10 cellular contexts compared by ENCODE assay signal in the genomic region with DNA sequence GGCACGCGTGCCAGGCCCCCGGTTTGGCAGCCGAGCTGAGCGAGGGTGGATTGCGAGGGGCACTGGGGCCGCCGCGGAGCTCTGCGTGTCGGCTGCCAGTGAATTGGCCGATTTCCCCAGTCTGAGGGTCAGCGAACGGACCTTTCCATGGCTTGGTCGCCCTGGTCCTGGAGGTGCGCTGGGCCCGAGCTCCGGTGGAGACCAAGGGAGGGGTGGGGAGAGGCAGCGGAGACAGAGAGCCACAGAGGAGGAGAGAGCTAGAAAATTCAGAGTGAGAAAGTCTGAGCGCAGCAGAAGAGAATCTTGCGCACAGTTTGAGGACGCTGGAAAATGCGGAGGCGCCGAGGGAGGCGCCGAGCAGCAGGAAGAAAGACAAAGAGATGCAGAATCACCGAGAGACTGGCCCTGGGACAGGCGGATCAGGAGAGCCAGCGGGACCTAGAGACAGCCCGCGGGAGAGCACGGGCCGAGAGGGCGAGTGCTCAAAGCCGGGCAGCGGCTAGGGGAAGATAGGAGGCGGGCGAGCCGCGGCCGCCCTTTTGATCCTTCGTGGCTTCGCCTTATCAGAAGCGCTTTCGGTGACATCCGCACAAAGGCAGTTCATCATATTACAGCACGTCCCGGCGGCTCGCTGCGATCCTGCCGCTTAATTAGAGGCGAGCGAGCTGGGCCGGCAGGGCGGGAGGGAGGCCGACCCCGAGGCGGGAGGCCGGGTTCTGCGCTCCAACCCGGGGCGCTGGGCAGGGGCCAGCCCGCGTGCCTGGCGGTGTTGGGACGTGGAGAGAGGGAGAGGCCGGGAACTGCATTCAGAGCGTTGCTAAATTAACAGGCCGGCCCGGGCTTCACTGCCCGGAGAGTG. TPM values are rescaled to one million over a fixed set of nuclear protein-coding genes. Genes with fewer than 3 reads are reported as not detected.
A peak's percentile ranks its signal among the peaks of the same experiment; 100 is the strongest.
DNase-seq lines count a peak whose midpoint lies in the region; ATAC-seq and TF ChIP-seq lines count a peak whose summit lies in the region.
"Had no signal": no experiment of that assay in that cellular context is flagged by ENCODE, and none has a peak within 500 bp of the region (broad histone marks: within the 10 kb centered on the region; RNA-seq: fewer than 3 reads in every experiment).

No MANE protein-coding gene starts in this region.

- peak overlapping the region; percentile 77 for H3K4me3 Mint-ChIP-seq in CD4-positive, alpha-beta T cell
- peak overlapping the region; percentile 24 for H3K4me3 Mint-ChIP-seq in activated naive CD8-positive, alpha-beta T cell treated with anti-CD3 and anti-CD28 coated beads, Interleukin-2, amount 50 U/mL, for 24 hours
- peak overlapping the region; percentile 64 to 85 (median 81) for H3K4me3 Mint-ChIP-seq in nephron

- H3K4me1 ChIP-seq in heart left ventricle, result peaks cover 0 to 26% (median 5%) of the 10 kb centered on the region in 12 donors
- H3K4me1 ChIP-seq: testis had no signal

- WGBS in heart left ventricle, 4 donors, result 1% methylated on average over 42 to 73 of the region's 73 CpGs

- H3K27ac Mint-ChIP-seq in CD4-positive, alpha-beta T cell, result no peak overlapping the region
- no peak overlapping the region for H3K27ac Mint-ChIP-seq in activated naive CD8-positive, alpha-beta T cell treated with anti-CD3 and anti-CD28 coated beads, Interleukin-2, amount 50 U/mL, for 24 hours
- peak overlapping the region in 2 of 3 experiments; percentile 39 to 57 for H3K27ac Mint-ChIP-seq in nephron

- H3K36me3 Mint-ChIP-seq in CD4-positive, alpha-beta T cell (ENCODE audit: low read depth), result no peaks in the 10 kb centered on the region
- H3K36me3 Mint-ChIP-seq in activated naive CD8-positive, alpha-beta T cell treated with anti-CD3 and anti-CD28 coated beads, Interleukin-2, amount 50 U/mL, for 24 hours (ENCODE audit: low read depth), result no peaks in the 10 kb centered on the region
- no peaks in the 10 kb centered on the region for H3K36me3 Mint-ChIP-seq in nephron (ENCODE audit: low read depth)

- no peak for TF ChIP-seq CTCF in CD4-positive, alpha-beta T cell (IDR thresholded peaks at IDR 0.05)
- TF ChIP-seq CTCF in GM10266 (IDR thresholded peaks at IDR 0.05; ENCODE audit: control insufficient read depth, insufficient read depth, low read depth, missing control alignments), result no peak
- no peak for TF ChIP-seq CTCF in nephron (IDR thresholded peaks at IDR 0.05; ENCODE audit: unreplicated experiment in 3 of 3)
- no peak for TF ChIP-seq CTCF in heart left ventricle (IDR thresholded peaks at IDR 0.05)

- H3K27ac ChIP-seq in CD4-positive, alpha-beta T cell (ENCODE audit: low read depth, low read length), result no peak overlapping the region
- H3K27ac ChIP-seq in heart left ventricle, result no peak overlapping the region
- H3K27ac ChIP-seq: testis had no signal

- POLR2A ChIA-PET in CD4-positive, alpha-beta T cell (lab: Charles Lee), result no interaction called here

- CTCF ChIA-PET in CD4-positive, alpha-beta T cell (lab: Charles Lee), result no interaction called here

- DNase-seq in CD4-positive, alpha-beta T cell, result no peak
- peak; percentile 45 for DNase-seq in GM10266 (ENCODE audit: extremely low spot score)
- DNase-seq in activated naive CD8-positive, alpha-beta T cell treated with anti-CD3 and anti-CD28 coated beads, Interleukin-2, amount 50 U/mL, for 24 hours, result no peak
- no peak for DNase-seq in SKM-1 (lab: John Stamatoyannopoulos, UW; ENCODE audit: unreplicated experiment)
- DNase-seq in stimulated activated CD4-positive, alpha-beta T cell treated with anti-CD3 and anti-CD28 coated beads, Interleukin-2, amount 100 ng/mL, for 24 hours, result no peak
- DNase-seq in heart left ventricle, result no peak
- DNase-seq: NCI-H1417 treated with DMSO at 0.1 percent for 48 hours, testis had no signal

- intact Hi-C loops in CD4-positive, alpha-beta T cell (cut with DNase I, micrococcal nuclease), result no loop called here
- intact Hi-C loops in heart left ventricle (cut with DNase I), result no loop called here

- H3K27me3 ChIP-seq in CD4-positive, alpha-beta T cell (ENCODE audit: control insufficient read depth, insufficient read depth, low read length), result peaks cover 93% of the 10 kb centered on the region
- H3K27me3 ChIP-seq in heart left ventricle, result peaks cover 74 to 100% (median 99%) of the 10 kb centered on the region in 9 donors
- H3K27me3 ChIP-seq: testis had no signal

- no peaks in the 10 kb centered on the region for H3K36me3 ChIP-seq in heart left ventricle

- ATAC-seq in CD4-positive, alpha-beta T cell (ENCODE audit: poor library complexity), result peak; percentile 43
- ATAC-seq in activated naive CD8-positive, alpha-beta T cell treated with anti-CD3 and anti-CD28 coated beads, Interleukin-2, amount 50 U/mL, for 24 hours, result peak; percentile 18
- no peak for ATAC-seq in HG03135 (IDR thresholded peaks at IDR 0.05; ENCODE audit: unreplicated experiment)
- no peak for ATAC-seq in heart left ventricle

- no peaks in the 10 kb centered on the region for H3K9me3 Mint-ChIP-seq in CD4-positive, alpha-beta T cell
- H3K9me3 Mint-ChIP-seq in activated naive CD8-positive, alpha-beta T cell treated with anti-CD3 and anti-CD28 coated beads, Interleukin-2, amount 50 U/mL, for 24 hours, result no peaks in the 10 kb centered on the region
- H3K9me3 Mint-ChIP-seq in nephron, result no peaks in the 10 kb centered on the region

- no peak for TF ChIP-seq POLR2A in heart left ventricle (IDR thresholded peaks at IDR 0.05)

- H3K4me3 ChIP-seq in heart left ventricle, result peak overlapping the region in 1 of 12 donors; percentile 4
- H3K4me3 ChIP-seq: testis had no signal

- peaks cover 80% of the 10 kb centered on the region for H3K4me1 Mint-ChIP-seq in CD4-positive, alpha-beta T cell (ENCODE audit: low read depth)
- H3K4me1 Mint-ChIP-seq in activated naive CD8-positive, alpha-beta T cell treated with anti-CD3 and anti-CD28 coated beads, Interleukin-2, amount 50 U/mL, for 24 hours, result peaks cover 33% of the 10 kb centered on the region
- peaks cover 50% of the 10 kb centered on the region for H3K4me1 Mint-ChIP-seq in nephron

- peaks cover 91% of the 10 kb centered on the region for H3K27me3 Mint-ChIP-seq in CD4-positive, alpha-beta T cell
- H3K27me3 Mint-ChIP-seq in activated naive CD8-positive, alpha-beta T cell treated with anti-CD3 and anti-CD28 coated beads, Interleukin-2, amount 50 U/mL, for 24 hours, result peaks cover 81% of the 10 kb centered on the region
- H3K27me3 Mint-ChIP-seq in nephron (ENCODE audit: low read depth), result peaks cover 100% of the 10 kb centered on the region

- no peaks in the 10 kb centered on the region for H3K9me3 ChIP-seq in CD4-positive, alpha-beta T cell (ENCODE audit: control insufficient read depth, low read length)
- H3K9me3 ChIP-seq in heart left ventricle, result no peaks in the 10 kb centered on the region
- H3K9me3 ChIP-seq: testis had no signal

RNA-seq across cellular contexts. Expression of gene PAX7, which starts 12.7 kb away (rescaled TPM):
- not detected for total RNA-seq in CD4-positive, alpha-beta T cell
- total RNA-seq in heart left ventricle, result not detected
- polyA plus RNA-seq in heart left ventricle, result not detected

Comparison
In these comparisons a context has a peak if more than half of its experiments do, and no peak if none do; other contexts are left out.
1. ATAC-seq: peak in CD4-positive, alpha-beta T cell (single experiment) and activated naive CD8-positive, alpha-beta T cell treated with anti-CD3 and anti-CD28 coated beads, Interleukin-2, amount 50 U/mL, for 24 hours (single experiment); none in HG03135 (single experiment) and heart left ventricle (0 of 4).
2. H3K27ac Mint-ChIP-seq: peak in nephron (2 of 3); none in CD4-positive, alpha-beta T cell (single experiment) and activated naive CD8-positive, alpha-beta T cell treated with anti-CD3 and anti-CD28 coated beads, Interleukin-2, amount 50 U/mL, for 24 hours (single experiment).
3. H3K4me3 Mint-ChIP-seq: peak in every context shown above with its lines; median percentile 81 in nephron; 77 in CD4-positive, alpha-beta T cell; 24 in activated naive CD8-positive, alpha-beta T cell treated with anti-CD3 and anti-CD28 coated beads, Interleukin-2, amount 50 U/mL, for 24 hours.